ENCODE assay signal across 19 cellular contexts in genomic region chr4:133997440-133997839, GRCh38.
DNase-seq lines count a peak whose midpoint lies in the region; ATAC-seq and TF ChIP-seq lines count a peak whose summit lies in the region.
"Had no signal": no experiment of that assay in that cellular context is flagged by ENCODE, and none has a peak within 500 bp of the region (broad histone marks: within the 10 kb centered on the region; RNA-seq: fewer than 3 reads in every experiment).

No MANE protein-coding gene starts in this region.

- no peaks in the 10 kb centered on the region for H3K27me3 ChIP-seq in endodermal cell (ENCODE audit: control insufficient read depth, insufficient read depth, low read length, poor library complexity, severe bottlenecking)
- H3K27me3 ChIP-seq: SJCRH30 had no signal

- no peak for TF ChIP-seq CTCF in endodermal cell (conservative IDR thresholded peaks at IDR 0.05)

- no peak overlapping the region for H3K9ac ChIP-seq in endodermal cell (ENCODE audit: extremely low read depth, low read length, poor library complexity, severe bottlenecking)

- no peak overlapping the region for H3K4me3 Mint-ChIP-seq in endodermal cell
- H3K4me3 Mint-ChIP-seq: B cell; CD4-positive, alpha-beta T cell had no signal

- H3K27ac ChIP-seq in endodermal cell (ENCODE audit: low read depth, low read length) (no peak overlapping the region), mesodermal cell (ENCODE audit: low read depth, low read length, severe bottlenecking) (peak overlapping the region; percentile 32)
- H3K27ac ChIP-seq: RWPE1, SJCRH30 had no signal

- H3K4me3 ChIP-seq in endodermal cell (ENCODE audit: low read length): peak overlapping the region; percentile 44
- H3K4me3 ChIP-seq in mesodermal cell (ENCODE audit: extremely low read depth, insufficient read depth, low read length, poor library complexity, severe bottlenecking): no peak overlapping the region
- H3K4me3 ChIP-seq: GM12878, SJCRH30 had no signal

- peaks cover 13% of the 10 kb centered on the region for H3K36me3 Mint-ChIP-seq in endodermal cell (ENCODE audit: low read depth)

- H3K27me3 Mint-ChIP-seq in endodermal cell (ENCODE audit: insufficient read depth): no peaks in the 10 kb centered on the region
- H3K27me3 Mint-ChIP-seq: B cell; CD4-positive, alpha-beta T cell had no signal

- in situ Hi-C loops in ACHN (cut with HindIII; ENCODE audit: low pct_ligation_motif_present, low pct_unique_long_range_greater_than_20kb, low sequenced_read_pairs): no loop called here

- peaks cover 59% of the 10 kb centered on the region for H3K9me3 Mint-ChIP-seq in endodermal cell

- ATAC-seq in HG02852 (IDR thresholded peaks at IDR 0.05; ENCODE audit: unreplicated experiment) (no peak), HG03108 (IDR thresholded peaks at IDR 0.05; ENCODE audit: unreplicated experiment) (no peak)
- ATAC-seq: GM12878 had no signal

- H3K27ac Mint-ChIP-seq in endodermal cell: no peak overlapping the region
- H3K27ac Mint-ChIP-seq: B cell; CD4-positive, alpha-beta T cell had no signal

- no peaks in the 10 kb centered on the region for H3K4me1 Mint-ChIP-seq in endodermal cell
- H3K4me1 Mint-ChIP-seq: B cell had no signal

- peaks cover 5% of the 10 kb centered on the region for H3K4me1 ChIP-seq in endodermal cell (ENCODE audit: control insufficient read depth, insufficient read depth, low read length)
- peaks cover 2% of the 10 kb centered on the region for H3K4me1 ChIP-seq in mesodermal cell (ENCODE audit: control insufficient read depth, insufficient read depth, low read length, poor library complexity, severe bottlenecking)
- H3K4me1 ChIP-seq: SJCRH30 had no signal

- H3K9me3 ChIP-seq in endodermal cell (ENCODE audit: control insufficient read depth, low read length): peaks cover 60% of the 10 kb centered on the region
- peaks cover 6% of the 10 kb centered on the region for H3K9me3 ChIP-seq in mesodermal cell (ENCODE audit: control insufficient read depth, low read length)
- H3K9me3 ChIP-seq: SJCRH30 had no signal

- DNase-seq in ELR (ENCODE audit: low read depth) (peak; percentile 1), M059J (ENCODE audit: low read depth) (peak; percentile 7), endodermal cell (no peak), ACHN (no peak)
- DNase-seq in activated CD4-positive, CD25-positive, alpha-beta regulatory T cell treated with anti-CD3 and anti-CD28 coated beads, Interleukin-2, amount 50 U/mL, for 72 hours: no peak
- DNase-seq: Calu3; CD4-positive, alpha-beta T cell; DMS53; NCI-H1417 treated with DMSO at 0.1 percent for 48 hours; NCI-H2029; NCI-H2171; NCI-H446 treated with DMSO at 0.1 percent for 48 hours; SJCRH30 had no signal

- H3K36me3 ChIP-seq in endodermal cell (ENCODE audit: control insufficient read depth, insufficient read depth, low read length) (no peaks in the 10 kb centered on the region), mesodermal cell (ENCODE audit: control insufficient read depth, insufficient read depth, low read length) (no peaks in the 10 kb centered on the region)
- H3K36me3 ChIP-seq: SJCRH30 had no signal

- WGBS in endodermal cell (ENCODE audit: insufficient coverage in 1 of 2, insufficient read length in 1 of 2), 2 experiments: 86% methylated on average over 1 of the region's 1 CpG; no CpG with 5 or more reads in 1 of the 2 experiments
- WGBS in mesodermal cell (ENCODE audit: insufficient coverage in 2 of 2), 2 experiments: no CpG with 5 or more reads among the region's 1 CpG

Comparison
In these comparisons a context has a peak if more than half of its experiments do, and no peak if none do; other contexts are left out.
1. DNase-seq: peak in ELR (single experiment) and M059J (single experiment); none in endodermal cell (single experiment), ACHN (single experiment) and activated CD4-positive, CD25-positive, alpha-beta regulatory T cell treated with anti-CD3 and anti-CD28 coated beads, Interleukin-2, amount 50 U/mL, for 72 hours (single experiment).